Comparison of ENCODE assay signal across 8 cellular contexts in the genomic region with DNA sequence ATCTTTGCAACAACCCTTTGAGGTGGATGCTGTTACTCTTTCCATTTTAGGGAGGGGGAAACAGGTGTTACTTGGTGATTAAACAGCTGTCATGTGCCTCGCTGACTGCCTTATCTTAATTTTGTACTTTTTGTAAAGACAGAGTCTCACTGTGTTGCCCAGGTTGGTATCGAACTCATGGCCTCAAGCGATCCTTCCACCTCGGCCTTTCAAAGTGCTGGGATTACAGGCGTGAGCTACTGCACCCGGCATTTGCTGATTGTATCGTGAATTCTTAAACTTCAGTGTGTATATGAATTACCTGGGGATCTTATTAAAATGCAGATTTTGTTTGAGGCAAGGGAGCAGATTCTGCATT. TPM values are rescaled to one million over a fixed set of nuclear protein-coding genes. Genes with fewer than 3 reads are reported as not detected.
A peak's percentile ranks its signal among the peaks of the same experiment; 100 is the strongest.
DNase-seq lines count a peak whose midpoint lies in the region; ATAC-seq and TF ChIP-seq lines count a peak whose summit lies in the region.

No MANE protein-coding gene starts in this region.

- peak overlapping the region; percentile 86 to 95 for H3K9ac ChIP-seq in liver (ENCODE audit: low read depth in 1 of 2, low read length in 2 of 2)

- peaks cover 5 to 26% of the 10 kb centered on the region in 2 donors for H3K4me1 ChIP-seq in ascending aorta
- peaks cover 0 to 34% (median 16%) of the 10 kb centered on the region in 4 donors for H3K4me1 ChIP-seq in liver (ENCODE audit: control insufficient read depth in 4 of 4, insufficient read depth in 4 of 4, low read length in 3 of 4)
- H3K4me1 ChIP-seq in thoracic aorta (ENCODE audit: control insufficient read depth in 1 of 2, low read depth in 2 of 2): peaks cover 27 to 38% of the 10 kb centered on the region in 2 donors

- H3K36me3 ChIP-seq in ascending aorta (no peaks in the 10 kb centered on the region), liver (ENCODE audit: control insufficient read depth in 4 of 4, insufficient read depth in 3 of 4, low read depth in 1 of 4, low read length in 3 of 4) (no peaks in the 10 kb centered on the region), thoracic aorta (no peaks in the 10 kb centered on the region)

- H3K27me3 ChIP-seq in ascending aorta: no peaks in the 10 kb centered on the region
- no peaks in the 10 kb centered on the region for H3K27me3 ChIP-seq in liver (ENCODE audit: control insufficient read depth in 4 of 4, insufficient read depth in 4 of 4, low read length in 3 of 4)
- no peaks in the 10 kb centered on the region for H3K27me3 ChIP-seq in thoracic aorta (replicated peaks; ENCODE audit: insufficient read depth)

- peak; percentile 13 for DNase-seq in activated CD4-positive, alpha-beta T cell treated with anti-CD3 and anti-CD28 coated beads for 48 hours
- DNase-seq in activated CD4-positive, alpha-beta T cell treated with anti-CD3 and anti-CD28 coated beads for 1 hour: no peak
- DNase-seq in ascending aorta (ENCODE audit: low spot score in 2 of 2) (no peak), thoracic aorta (ENCODE audit: low spot score) (no peak), DMS114 treated with DMSO at 0.1 percent for 48 hours (lab: John Stamatoyannopoulos, UW; ENCODE audit: unreplicated experiment) (no peak), superior temporal gyrus (ENCODE audit: extremely low spot score) (no peak)

- 3% methylated on average over 7 of the region's 7 CpGs for WGBS in liver

- ATAC-seq in thoracic aorta (ENCODE audit: insufficient number of reproducible peaks, low FRiP score, low read depth) (no peak), HG02885 (IDR thresholded peaks at IDR 0.05; ENCODE audit: poor library complexity, unreplicated experiment) (no peak)

- H3K27ac ChIP-seq in ascending aorta: peak overlapping the region; percentile 94 to 97
- peak overlapping the region; percentile 94 to 95 for H3K27ac ChIP-seq in liver (ENCODE audit: low read depth in 1 of 2, low read length in 2 of 2)
- peak overlapping the region; percentile 95 to 96 for H3K27ac ChIP-seq in thoracic aorta

- no peak for TF ChIP-seq RAD21 in liver (IDR thresholded peaks at IDR 0.05)

- H3K4me3 ChIP-seq in ascending aorta (peak overlapping the region; percentile 74 to 79), liver (ENCODE audit: low read depth in 1 of 3, low read length in 3 of 3) (peak overlapping the region; percentile 61 to 96 (median 89)), thoracic aorta (peak overlapping the region; percentile 89)

- H3K9me3 ChIP-seq in ascending aorta (no peaks in the 10 kb centered on the region), liver (ENCODE audit: control insufficient read depth in 4 of 4, low read length in 3 of 4) (no peaks in the 10 kb centered on the region), thoracic aorta (no peaks in the 10 kb centered on the region)

- TF ChIP-seq CTCF in ascending aorta (IDR thresholded peaks at IDR 0.05): no peak
- TF ChIP-seq CTCF in liver (IDR thresholded peaks at IDR 0.05; ENCODE audit: low read depth, low read length, missing input control): no peak
- TF ChIP-seq CTCF in thoracic aorta (IDR thresholded peaks at IDR 0.05): no peak

- intact Hi-C loops in ascending aorta (cut with DNase I): loop anchor here (1.0 to 5.0 kb wide), 4 partner anchors 76 to 352 kb away; no protein-coding TSS in a partner anchor

TF ChIP-seq in liver, 16 proteins besides CTCF, POLR2A, EP300 and RAD21:
- TF ChIP-seq NR2F2 (IDR thresholded peaks at IDR 0.05): no peak
- no peak for TF ChIP-seq EGR1 (IDR thresholded peaks at IDR 0.05; ENCODE audit: low read depth in 2 of 2)
- TF ChIP-seq TAF1 (conservative IDR thresholded peaks at IDR 0.05): no peak
- TF ChIP-seq SP1 (IDR thresholded peaks at IDR 0.05): no peak
- TF ChIP-seq HNF4A (conservative IDR thresholded peaks at IDR 0.05): no peak
- TF ChIP-seq, protein P1, sequence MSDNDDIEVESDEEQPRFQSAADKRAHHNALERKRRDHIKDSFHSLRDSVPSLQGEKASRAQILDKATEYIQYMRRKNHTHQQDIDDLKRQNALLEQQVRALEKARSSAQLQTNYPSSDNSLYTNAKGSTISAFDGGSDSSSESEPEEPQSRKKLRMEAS (IDR thresholded peaks at IDR 0.05): no peak
- no peak for TF ChIP-seq YY1 (IDR thresholded peaks at IDR 0.05)
- no peak for TF ChIP-seq FOXA2 (IDR thresholded peaks at IDR 0.05)
- TF ChIP-seq HNF4G (IDR thresholded peaks at IDR 0.05): no peak
- TF ChIP-seq, protein P2, sequence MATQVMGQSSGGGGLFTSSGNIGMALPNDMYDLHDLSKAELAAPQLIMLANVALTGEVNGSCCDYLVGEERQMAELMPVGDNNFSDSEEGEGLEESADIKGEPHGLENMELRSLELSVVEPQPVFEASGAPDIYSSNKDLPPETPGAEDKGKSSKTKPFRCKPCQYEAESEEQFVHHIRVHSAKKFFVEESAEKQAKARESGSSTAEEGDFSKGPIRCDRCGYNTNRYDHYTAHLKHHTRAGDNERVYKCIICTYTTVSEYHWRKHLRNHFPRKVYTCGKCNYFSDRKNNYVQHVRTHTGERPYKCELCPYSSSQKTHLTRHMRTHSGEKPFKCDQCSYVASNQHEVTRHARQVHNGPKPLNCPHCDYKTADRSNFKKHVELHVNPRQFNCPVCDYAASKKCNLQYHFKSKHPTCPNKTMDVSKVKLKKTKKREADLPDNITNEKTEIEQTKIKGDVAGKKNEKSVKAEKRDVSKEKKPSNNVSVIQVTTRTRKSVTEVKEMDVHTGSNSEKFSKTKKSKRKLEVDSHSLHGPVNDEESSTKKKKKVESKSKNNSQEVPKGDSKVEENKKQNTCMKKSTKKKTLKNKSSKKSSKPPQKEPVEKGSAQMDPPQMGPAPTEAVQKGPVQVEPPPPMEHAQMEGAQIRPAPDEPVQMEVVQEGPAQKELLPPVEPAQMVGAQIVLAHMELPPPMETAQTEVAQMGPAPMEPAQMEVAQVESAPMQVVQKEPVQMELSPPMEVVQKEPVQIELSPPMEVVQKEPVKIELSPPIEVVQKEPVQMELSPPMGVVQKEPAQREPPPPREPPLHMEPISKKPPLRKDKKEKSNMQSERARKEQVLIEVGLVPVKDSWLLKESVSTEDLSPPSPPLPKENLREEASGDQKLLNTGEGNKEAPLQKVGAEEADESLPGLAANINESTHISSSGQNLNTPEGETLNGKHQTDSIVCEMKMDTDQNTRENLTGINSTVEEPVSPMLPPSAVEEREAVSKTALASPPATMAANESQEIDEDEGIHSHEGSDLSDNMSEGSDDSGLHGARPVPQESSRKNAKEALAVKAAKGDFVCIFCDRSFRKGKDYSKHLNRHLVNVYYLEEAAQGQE (IDR thresholded peaks at IDR 0.05): no peak
- TF ChIP-seq, protein P3, sequence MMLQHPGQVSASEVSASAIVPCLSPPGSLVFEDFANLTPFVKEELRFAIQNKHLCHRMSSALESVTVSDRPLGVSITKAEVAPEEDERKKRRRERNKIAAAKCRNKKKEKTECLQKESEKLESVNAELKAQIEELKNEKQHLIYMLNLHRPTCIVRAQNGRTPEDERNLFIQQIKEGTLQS (IDR thresholded peaks at IDR 0.05): no peak
TF ChIP-seq in liver: peak in this region for 0.

RNA-seq across cellular contexts. Expression of a gene that starts 0.7 kb away (rescaled TPM):
- total RNA-seq in ascending aorta (49.8 TPM), liver (10 to 100 TPM; 39.0 to 52.3 TPM), thoracic aorta (100 to 1,000 TPM in 1 of 2 donors, 10 to 100 TPM in 1; 93.4 to 101 TPM)
- 10 to 100 TPM; 50.1 to 57.6 TPM for polyA plus RNA-seq in liver

RNA-seq across cellular contexts. Expression of a gene that starts 29.1 kb away (rescaled TPM):
- total RNA-seq in ascending aorta (0.75 TPM), liver (1 to 10 TPM; 1.6 to 4.0 TPM), thoracic aorta (1 to 10 TPM; 3.4 to 6.9 TPM)
- polyA plus RNA-seq in liver: 1 to 10 TPM; 1.8 to 2.1 TPM

RNA-seq across cellular contexts. Expression of a gene that starts 30.6 kb away (rescaled TPM):
- 0.96 TPM for total RNA-seq in ascending aorta
- total RNA-seq in liver: 100 to 1,000 TPM in 1 of 2 donors, 10 to 100 TPM in 1; 31.3 to 620 TPM
- polyA plus RNA-seq in liver: 100 to 1,000 TPM; 397 to 812 TPM
- total RNA-seq in thoracic aorta: 1 to 10 TPM; 1.2 to 6.8 TPM

Comparison
In these comparisons a context has a peak if more than half of its experiments do, and no peak if none do; other contexts are left out.
1. RNA of a gene that starts 30.6 kb away (total RNA-seq): 31.3 to 620 TPM in liver; 1.2 to 6.8 TPM in thoracic aorta and 0.96 TPM in ascending aorta (single experiment); every median in the first group is over 4 times any median in the second.
2. Peak in every context shown above with its lines, with median percentiles within 50 percentile points of each other: H3K27ac ChIP-seq and H3K4me3 ChIP-seq.